ENCODE assay signal across 19 cellular contexts in genomic region chr6:108448481-108448880, GRCh38.
DNase-seq lines count a peak whose midpoint lies in the region; FAIRE-seq and TF ChIP-seq lines count a peak whose summit lies in the region.
"Had no signal": no experiment of that assay in that cellular context is flagged by ENCODE, and none has a peak within 500 bp of the region (broad histone marks: within the 10 kb centered on the region; RNA-seq: fewer than 3 reads in every experiment).

No MANE protein-coding gene starts in this region.

- H2AFZ ChIP-seq in endothelial cell of umbilical vein (ENCODE audit: low read depth, low read length) = no peak overlapping the region

- H3K27ac ChIP-seq in endothelial cell of umbilical vein (ENCODE audit: insufficient read depth, low read depth, low read length) (no peak overlapping the region), ascending aorta (no peak overlapping the region), SJCRH30 (no peak overlapping the region)
- H3K27ac ChIP-seq: BLaER1 treated with 17β-estradiol and CSF1 and Interleukin-3, amounts not matched to agents 10 nM and 100 nM; C4-2B had no signal

- no peaks in the 10 kb centered on the region for H4K20me1 ChIP-seq in endothelial cell of umbilical vein (replicated peaks; ENCODE audit: control insufficient read depth, extremely low read depth, insufficient read depth, low read length)

- TF ChIP-seq POLR2A in endothelial cell of umbilical vein (IDR thresholded peaks at IDR 0.05; ENCODE audit: low read depth, low read length) = no peak

- DNase-seq in dermis blood vessel endothelial cell = peak; percentile 56
- DNase-seq in endothelial cell of umbilical vein (ENCODE audit: low read depth, low spot score) = peak; percentile 67
- DNase-seq in ascending aorta (ENCODE audit: low spot score in 2 of 2) = no peak
- no peak for DNase-seq in SJCRH30
- no peak for DNase-seq in NCI-H510A (lab: John Stamatoyannopoulos, UW)
- DNase-seq: 8988T; ACHN; Caco-2; Calu3; CD4-positive, alpha-beta T cell; CD8-positive, alpha-beta T cell; DMS79 treated with DMSO at 0.1 percent for 48 hours; GF-D8 had no signal

- no TSS peak for BruUV-seq in endothelial cell of umbilical vein (replicated peaks; lab: Mats Ljungman, UMichigan)

- POLR2A ChIA-PET in endothelial cell of umbilical vein (lab: Charles Lee) = no interaction called here

- H3K27me3 ChIP-seq in endothelial cell of umbilical vein (ENCODE audit: control insufficient read depth in 2 of 2, insufficient read depth in 2 of 2, low read length in 2 of 2) (no peaks in the 10 kb centered on the region), ascending aorta (no peaks in the 10 kb centered on the region), SJCRH30 (no peaks in the 10 kb centered on the region)

- H3K9me3 ChIP-seq in endothelial cell of umbilical vein (replicated peaks; ENCODE audit: control insufficient read depth, insufficient read depth, low read length) = no peaks in the 10 kb centered on the region
- H3K9me3 ChIP-seq in ascending aorta = no peaks in the 10 kb centered on the region
- 0 out of 2 replicates have a peak, but pooled peaks cover 6% of the 10 kb centered on the region for H3K9me3 ChIP-seq in SJCRH30 (replicated peaks)
- H3K9me3 ChIP-seq: Caco-2 had no signal

- peak overlapping the region; percentile 46 for H3K4me2 ChIP-seq in endothelial cell of umbilical vein (ENCODE audit: insufficient read depth, low read length)
- H3K4me2 ChIP-seq: BLaER1 treated with 17β-estradiol and CSF1 and Interleukin-3, amounts not matched to agents 10 nM and 100 nM had no signal

- dilution Hi-C loops in endothelial cell of umbilical vein (cut with MboI; ENCODE audit: extremely low pct_ligation_motif_present, low sequenced_read_pairs) = no loop called here

- FAIRE-seq in endothelial cell of umbilical vein (lab: Jason Lieb, UNC) = peak; percentile 79
- FAIRE-seq: A204.1, D721Med, GM12891, GM19239 had no signal

- TF ChIP-seq CTCF in endothelial cell of umbilical vein (IDR thresholded peaks at IDR 0.05; ENCODE audit: extremely low read depth in 1 of 2, insufficient read depth in 1 of 2, low read depth in 1 of 2, low read length in 2 of 2) (no peak), ascending aorta (IDR thresholded peaks at IDR 0.05) (no peak)

- CTCF ChIA-PET in endothelial cell of umbilical vein (lab: Charles Lee) = interaction anchor here (3.0 kb wide), 1 partner anchor 43 kb away, joined by 23 read pairs; no protein-coding TSS in a partner anchor

- H3K9ac ChIP-seq in endothelial cell of umbilical vein (replicated peaks; ENCODE audit: extremely low read depth, insufficient read depth, low read length) = no peak overlapping the region
- H3K9ac ChIP-seq: BLaER1 treated with 17β-estradiol and CSF1 and Interleukin-3, amounts not matched to agents 10 nM and 100 nM had no signal

- no peaks in the 10 kb centered on the region for H3K79me2 ChIP-seq in endothelial cell of umbilical vein (ENCODE audit: control insufficient read depth, insufficient read depth, low read length)

- H3K36me3 ChIP-seq in endothelial cell of umbilical vein (ENCODE audit: control insufficient read depth in 2 of 2, extremely low read depth in 1 of 2, insufficient read depth in 2 of 2, low read length in 2 of 2) (no peaks in the 10 kb centered on the region), ascending aorta (no peaks in the 10 kb centered on the region), SJCRH30 (no peaks in the 10 kb centered on the region)

- H3K4me1 ChIP-seq in endothelial cell of umbilical vein (ENCODE audit: control insufficient read depth, extremely low read depth, insufficient read depth, low read length) (peaks cover 44% of the 10 kb centered on the region), ascending aorta (no peaks in the 10 kb centered on the region), SJCRH30 (0 out of 2 replicates have a peak, but pooled peaks cover 4% of the 10 kb centered on the region)
- H3K4me1 ChIP-seq: Caco-2 had no signal

- no peak overlapping the region for H3K4me3 ChIP-seq in endothelial cell of umbilical vein (replicated peaks in 1 of 3; ENCODE audit: insufficient read depth in 1 of 3, low read depth in 1 of 3, low read length in 3 of 3)
- no peak overlapping the region for H3K4me3 ChIP-seq in ascending aorta
- no peak overlapping the region for H3K4me3 ChIP-seq in SJCRH30
- H3K4me3 ChIP-seq: BLaER1 treated with 17β-estradiol and CSF1 and Interleukin-3, amounts not matched to agents 10 nM and 100 nM had no signal

- H3K9me1 ChIP-seq in endothelial cell of umbilical vein (replicated peaks; ENCODE audit: control insufficient read depth, extremely low read depth, insufficient read depth, low read length) = no peaks in the 10 kb centered on the region

- intact Hi-C loops in endothelial cell of umbilical vein (cut with micrococcal nuclease) = no loop called here
- intact Hi-C loops in ascending aorta (cut with DNase I) = no loop called here

TF ChIP-seq in endothelial cell of umbilical vein, 7 proteins besides CTCF, POLR2A, EP300 and RAD21:
- no peak for TF ChIP-seq POLR2AphosphoS5 (IDR thresholded peaks at IDR 0.05; ENCODE audit: insufficient read depth, low read depth, low read length)
- TF ChIP-seq MYC (IDR thresholded peaks at IDR 0.05; ENCODE audit: low read depth, low read length) = no peak
- TF ChIP-seq GATA2 (IDR thresholded peaks at IDR 0.05; ENCODE audit: insufficient read depth, insufficient read length, low read depth, low read length) = no peak
- TF ChIP-seq MAX (IDR thresholded peaks at IDR 0.05; ENCODE audit: insufficient read depth, insufficient read length) = no peak
- TF ChIP-seq EZH2 (IDR thresholded peaks at IDR 0.05; ENCODE audit: borderline replicate concordance, low read depth, low read length, severe bottlenecking) = no peak
- no peak for TF ChIP-seq FOS (IDR thresholded peaks at IDR 0.05; ENCODE audit: borderline replicate concordance, insufficient read depth, low read length)
- no peak for TF ChIP-seq JUN (IDR thresholded peaks at IDR 0.05; ENCODE audit: borderline replicate concordance, insufficient read depth, insufficient read length, low read depth)

Comparison
In these comparisons a context has a peak if more than half of its experiments do, and no peak if none do; other contexts are left out.
1. DNase-seq: peak in dermis blood vessel endothelial cell (single experiment) and endothelial cell of umbilical vein (single experiment); none in ascending aorta (0 of 2), SJCRH30 (0 of 2) and NCI-H510A (single experiment).